Comparison of ENCODE assay signal across 26 cellular contexts in the genomic region with DNA sequence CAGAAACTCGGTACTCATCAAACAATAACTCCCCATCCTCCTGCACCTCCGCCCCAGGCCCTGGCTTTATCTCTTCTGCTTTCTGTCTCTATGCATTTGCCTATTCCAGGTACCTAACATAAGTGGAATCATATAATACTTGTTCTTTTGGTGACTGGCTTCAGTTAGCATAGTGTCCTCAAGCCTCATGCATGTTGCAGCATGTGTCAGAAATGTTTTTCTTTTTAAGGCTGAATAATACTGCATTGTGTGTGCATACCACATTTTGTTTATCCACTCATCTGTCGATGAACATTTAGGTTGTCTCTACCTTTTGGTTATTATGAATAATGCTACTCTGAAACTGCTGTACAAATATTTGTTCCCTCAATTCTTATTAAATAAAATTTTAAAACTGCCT.
"Had no signal": no experiment of that assay in that cellular context is flagged by ENCODE, and none has a peak within 500 bp of the region (broad histone marks: within the 10 kb centered on the region; RNA-seq: fewer than 3 reads in every experiment).

No MANE protein-coding gene starts in this region.

- H3K4me3 Mint-ChIP-seq: activated CD8-positive, alpha-beta T cell treated with anti-CD3 and anti-CD28 coated beads, Interleukin-2, amount 10 ng/mL, durations not matched to agents 7 days and 5 days; activated naive CD4-positive, alpha-beta T cell treated with anti-CD3 and anti-CD28 coated beads, Interleukin-2, amount 50 U/mL, for 24 hours; brain; T-cell; T-helper 2 cell treated with Interferon-gamma antibody and Interleukin-4, amounts not matched to agents 5 μg/mL and 100 μg/mL, for 36 hours had no signal

- DNase-seq: activated CD4-positive, alpha-beta T cell treated with anti-CD3 and anti-CD28 coated beads, Interleukin-2, amount 50 U/mL, for 1 hour; activated CD8-positive, alpha-beta T cell treated with anti-CD3 and anti-CD28 coated beads, Interleukin-2, amount 10 ng/mL, durations not matched to agents 7 days and 5 days; activated gamma-delta T cell treated with Interleukin-2 at 50 U/mL for 16 hours; activated T-cell treated with anti-CD3 and anti-CD28 coated beads, Interleukin-2, amount 50 U/mL, for 1 hour; anterior cingulate cortex; central memory CD4-positive, alpha-beta T cell; dermis blood vessel endothelial cell; effector CD8-positive, alpha-beta T cell; esophagus squamous epithelium; heart left ventricle; left cardiac atrium; mesendoderm; mucosa of descending colon; nucleus accumbens; stimulated activated CD4-positive, alpha-beta T cell treated with anti-CD3 and anti-CD28 coated beads, Interleukin-4, amount 100 ng/mL, for 1 hour; stimulated activated naive CD4-positive, alpha-beta T cell; T-cell; upper lobe of right lung had no signal

- H3K36me3 ChIP-seq: thoracic aorta had no signal

- FAIRE-seq: islet of Langerhans had no signal

- H3K27me3 ChIP-seq: esophagus squamous epithelium, heart left ventricle, upper lobe of right lung had no signal

- H3K4me3 ChIP-seq: esophagus squamous epithelium, heart left ventricle, mucosa of descending colon, thoracic aorta, upper lobe of right lung had no signal

- H3K27me3 Mint-ChIP-seq: brain had no signal

- H3K27ac Mint-ChIP-seq: activated CD8-positive, alpha-beta T cell treated with anti-CD3 and anti-CD28 coated beads, Interleukin-2, amount 10 ng/mL, durations not matched to agents 7 days and 5 days; activated naive CD4-positive, alpha-beta T cell treated with anti-CD3 and anti-CD28 coated beads, Interleukin-2, amount 50 U/mL, for 24 hours; T-cell; T-helper 2 cell treated with Interferon-gamma antibody and Interleukin-4, amounts not matched to agents 5 μg/mL and 100 μg/mL, for 36 hours had no signal

- ATAC-seq: activated CD4-positive, CD25-positive, alpha-beta regulatory T cell treated with anti-CD3 and anti-CD28 coated beads, Interleukin-2, amount 50 U/mL, for 24 hours; activated CD8-positive, alpha-beta T cell treated with anti-CD3 and anti-CD28 coated beads, Interleukin-2, amount 10 ng/mL, durations not matched to agents 7 days and 5 days; heart left ventricle; left cardiac atrium; sciatic nerve; T-cell; upper lobe of right lung had no signal

- H3K9me3 ChIP-seq: esophagus squamous epithelium, heart left ventricle, mucosa of descending colon, thoracic aorta, upper lobe of right lung had no signal

- H3K36me3 Mint-ChIP-seq: activated naive CD4-positive, alpha-beta T cell treated with anti-CD3 and anti-CD28 coated beads, Interleukin-2, amount 50 U/mL, for 24 hours; T-cell had no signal

- H3K4me1 Mint-ChIP-seq: activated naive CD4-positive, alpha-beta T cell treated with anti-CD3 and anti-CD28 coated beads, Interleukin-2, amount 50 U/mL, for 24 hours; T-cell had no signal

- H3K27ac ChIP-seq: esophagus squamous epithelium, thoracic aorta, upper lobe of right lung, VCaP had no signal

- H3K9me3 Mint-ChIP-seq: activated naive CD4-positive, alpha-beta T cell treated with anti-CD3 and anti-CD28 coated beads, Interleukin-2, amount 50 U/mL, for 24 hours; brain; T-cell; T-helper 2 cell treated with Interferon-gamma antibody and Interleukin-4, amounts not matched to agents 5 μg/mL and 100 μg/mL, for 36 hours had no signal

- H3K4me1 ChIP-seq: upper lobe of right lung had no signal
